In genomic region chr12:96206957-96207356, GRCh38 we compare ENCODE assay signal across 16 cellular contexts. TPM values are rescaled to one million over a fixed set of nuclear protein-coding genes. Genes with fewer than 3 reads are reported as not detected.
DNase-seq lines count a peak whose midpoint lies in the region; ATAC-seq and TF ChIP-seq lines count a peak whose summit lies in the region.
"Had no signal": no experiment of that assay in that cellular context is flagged by ENCODE, and none has a peak within 500 bp of the region (broad histone marks: within the 10 kb centered on the region; RNA-seq: fewer than 3 reads in every experiment).

No MANE protein-coding gene starts in this region.

- no peaks in the 10 kb centered on the region for H3K9me3 Mint-ChIP-seq in activated T-cell treated with anti-CD3 and anti-CD28 coated beads, Interleukin-2, amount 50 U/mL, for 72 hours
- H3K9me3 Mint-ChIP-seq in CD8-positive, alpha-beta memory T cell = no peaks in the 10 kb centered on the region
- peaks cover 1% of the 10 kb centered on the region for H3K9me3 Mint-ChIP-seq in activated naive CD8-positive, alpha-beta T cell treated with anti-CD3 and anti-CD28 coated beads, Interleukin-2, amount 10 ng/mL, durations not matched to agents 7 days and 5 days
- H3K9me3 Mint-ChIP-seq in natural killer cell = no peaks in the 10 kb centered on the region

- H3K27me3 Mint-ChIP-seq in activated T-cell treated with anti-CD3 and anti-CD28 coated beads, Interleukin-2, amount 50 U/mL, for 72 hours (ENCODE audit: low read depth) = no peaks in the 10 kb centered on the region
- no peaks in the 10 kb centered on the region for H3K27me3 Mint-ChIP-seq in CD8-positive, alpha-beta memory T cell
- no peaks in the 10 kb centered on the region for H3K27me3 Mint-ChIP-seq in activated naive CD8-positive, alpha-beta T cell treated with anti-CD3 and anti-CD28 coated beads, Interleukin-2, amount 10 ng/mL, durations not matched to agents 7 days and 5 days
- H3K27me3 Mint-ChIP-seq in natural killer cell (ENCODE audit: low read depth in 2 of 2) = peaks cover 0 to 7% of the 10 kb centered on the region in 2 donors

- no peak overlapping the region for H3K27ac ChIP-seq in CD8-positive, alpha-beta memory T cell (ENCODE audit: low read depth, low read length)
- H3K27ac ChIP-seq: adrenal gland, cardiac muscle cell, lower lobe of right lung, right atrium auricular region had no signal

- H3K36me3 ChIP-seq in CD8-positive, alpha-beta memory T cell (ENCODE audit: insufficient read depth, low read length) = no peaks in the 10 kb centered on the region
- H3K36me3 ChIP-seq: adrenal gland, cardiac muscle cell, lower lobe of right lung, right atrium auricular region had no signal

- CTCF ChIA-PET in CD8-positive, alpha-beta memory T cell (lab: Charles Lee) = interaction anchor here (1.1 to 1.6 kb wide), 3 partner anchors 9 to 138 kb away, joined by 3 to 4 read pairs (median 4); no protein-coding TSS in a partner anchor
- CTCF ChIA-PET in HEK293T (lab: Yijun Ruan, JAX) = no interaction called here

- intact Hi-C loops in natural killer cell (cut with micrococcal nuclease) = no loop called here

- DNase-seq in activated T-cell treated with anti-CD3 and anti-CD28 coated beads, Interleukin-2, amount 50 U/mL, for 72 hours = no peak
- no peak for DNase-seq in activated T-cell treated with anti-CD3 and anti-CD28 coated beads, Interleukin-2, amount 50 U/mL, for 48 hours
- no peak for DNase-seq in CD8-positive, alpha-beta memory T cell
- DNase-seq in activated naive CD8-positive, alpha-beta T cell treated with anti-CD3 and anti-CD28 coated beads, Interleukin-2, amount 10 ng/mL, durations not matched to agents 7 days and 5 days = no peak
- no peak for DNase-seq in natural killer cell
- DNase-seq in NCI-H446 treated with DMSO at 0.1 percent for 48 hours (lab: John Stamatoyannopoulos, UW) = no peak
- no peak for DNase-seq in HEK293T (ENCODE audit: extremely low spot score)
- DNase-seq in SIG-M5 (lab: John Stamatoyannopoulos, UW) = no peak
- DNase-seq: activated CD4-positive, CD25-positive, alpha-beta regulatory T cell; adrenal gland; DMS79; lower lobe of right lung; MM.1S; NCI-H774 had no signal

- ATAC-seq in activated T-cell treated with anti-CD3 and anti-CD28 coated beads, Interleukin-2, amount 50 U/mL, for 72 hours (replicated peaks in 1 of 2) = no peak
- no peak for ATAC-seq in activated naive CD8-positive, alpha-beta T cell treated with anti-CD3 and anti-CD28 coated beads, Interleukin-2, amount 10 ng/mL, durations not matched to agents 7 days and 5 days (ENCODE audit: low read depth)
- ATAC-seq in natural killer cell = peak; percentile 39 to 60 (median 44)
- ATAC-seq: lower lobe of right lung had no signal

- POLR2A ChIA-PET in CD8-positive, alpha-beta memory T cell (lab: Charles Lee) = no interaction called here
- POLR2A ChIA-PET in activated naive CD8-positive, alpha-beta T cell treated with anti-CD3 and anti-CD28 coated beads, Interleukin-2, amount 10 ng/mL, durations not matched to agents 7 days and 5 days (lab: Charles Lee) = no interaction called here
- POLR2A ChIA-PET in HEK293T (lab: Yijun Ruan, JAX) = no interaction called here

- H3K4me1 Mint-ChIP-seq in activated T-cell treated with anti-CD3 and anti-CD28 coated beads, Interleukin-2, amount 50 U/mL, for 72 hours (ENCODE audit: low read depth) = peaks cover 90% of the 10 kb centered on the region
- H3K4me1 Mint-ChIP-seq in CD8-positive, alpha-beta memory T cell = peaks cover 83 to 92% (median 84%) of the 10 kb centered on the region in 3 donors
- peaks cover 59% of the 10 kb centered on the region for H3K4me1 Mint-ChIP-seq in activated naive CD8-positive, alpha-beta T cell treated with anti-CD3 and anti-CD28 coated beads, Interleukin-2, amount 10 ng/mL, durations not matched to agents 7 days and 5 days
- peaks cover 43 to 45% of the 10 kb centered on the region in 2 donors for H3K4me1 Mint-ChIP-seq in natural killer cell

- no peak for TF ChIP-seq CTCF in natural killer cell (IDR thresholded peaks at IDR 0.05)

- H3K9me3 ChIP-seq in CD8-positive, alpha-beta memory T cell (ENCODE audit: low read length) = no peaks in the 10 kb centered on the region
- H3K9me3 ChIP-seq: adrenal gland, lower lobe of right lung, right atrium auricular region had no signal

- H3K4me3 Mint-ChIP-seq in activated T-cell treated with anti-CD3 and anti-CD28 coated beads, Interleukin-2, amount 50 U/mL, for 72 hours = peak overlapping the region; percentile 44 to 81
- peak overlapping the region; percentile 29 to 74 (median 70) for H3K4me3 Mint-ChIP-seq in CD8-positive, alpha-beta memory T cell
- H3K4me3 Mint-ChIP-seq in activated naive CD8-positive, alpha-beta T cell treated with anti-CD3 and anti-CD28 coated beads, Interleukin-2, amount 10 ng/mL, durations not matched to agents 7 days and 5 days = peak overlapping the region; percentile 23
- H3K4me3 Mint-ChIP-seq in natural killer cell = no peak overlapping the region

- H3K36me3 Mint-ChIP-seq in activated T-cell treated with anti-CD3 and anti-CD28 coated beads, Interleukin-2, amount 50 U/mL, for 72 hours (ENCODE audit: insufficient read depth in 2 of 2) = peaks cover 2 to 15% of the 10 kb centered on the region in 2 donors
- H3K36me3 Mint-ChIP-seq in CD8-positive, alpha-beta memory T cell = peaks cover 4 to 9% (median 8%) of the 10 kb centered on the region in 3 donors
- peaks cover 35% of the 10 kb centered on the region for H3K36me3 Mint-ChIP-seq in activated naive CD8-positive, alpha-beta T cell treated with anti-CD3 and anti-CD28 coated beads, Interleukin-2, amount 10 ng/mL, durations not matched to agents 7 days and 5 days
- H3K36me3 Mint-ChIP-seq in natural killer cell = no peaks in the 10 kb centered on the region

- no peaks in the 10 kb centered on the region for H3K27me3 ChIP-seq in CD8-positive, alpha-beta memory T cell (ENCODE audit: insufficient read depth, low read length, poor library complexity, severe bottlenecking)
- H3K27me3 ChIP-seq: adrenal gland, cardiac muscle cell, right atrium auricular region had no signal

- H3K4me3 ChIP-seq in CD8-positive, alpha-beta memory T cell (ENCODE audit: low read length) = no peak overlapping the region
- H3K4me3 ChIP-seq: adrenal gland, cardiac muscle cell, lower lobe of right lung, right atrium auricular region had no signal

- H3K27ac Mint-ChIP-seq in activated T-cell treated with anti-CD3 and anti-CD28 coated beads, Interleukin-2, amount 50 U/mL, for 72 hours = peak overlapping the region; percentile 83
- peak overlapping the region; percentile 27 to 91 (median 78) for H3K27ac Mint-ChIP-seq in CD8-positive, alpha-beta memory T cell
- no peak overlapping the region for H3K27ac Mint-ChIP-seq in activated naive CD8-positive, alpha-beta T cell treated with anti-CD3 and anti-CD28 coated beads, Interleukin-2, amount 10 ng/mL, durations not matched to agents 7 days and 5 days
- H3K27ac Mint-ChIP-seq in natural killer cell = peak overlapping the region in 1 of 2 donors; percentile 21

- H3K4me1 ChIP-seq in CD8-positive, alpha-beta memory T cell (ENCODE audit: insufficient read depth, low read length) = peaks cover 69% of the 10 kb centered on the region

TF ChIP-seq in HEK293T, 16 proteins besides CTCF, POLR2A, EP300 and RAD21:
- TF ChIP-seq PKNOX1 (IDR thresholded peaks at IDR 0.05) (no peak), L3MBTL2 (conservative IDR thresholded peaks at IDR 0.05) (no peak), SP1 (IDR thresholded peaks at IDR 0.05) (no peak), ARNT (IDR thresholded peaks at IDR 0.05) (no peak), CTBP1 (IDR thresholded peaks at IDR 0.05; ENCODE audit: borderline replicate concordance) (no peak), FOXM1 (IDR thresholded peaks at IDR 0.05; ENCODE audit: borderline replicate concordance) (no peak), LEF1 (IDR thresholded peaks at IDR 0.05; ENCODE audit: borderline replicate concordance) (no peak), ZNF384 (IDR thresholded peaks at IDR 0.05) (no peak), ELF4 (IDR thresholded peaks at IDR 0.05) (no peak), SUZ12 (IDR thresholded peaks at IDR 0.05) (no peak), TARDBP (IDR thresholded peaks at IDR 0.05) (no peak), HDGF (IDR thresholded peaks at IDR 0.05; ENCODE audit: borderline replicate concordance) (no peak), NFRKB (IDR thresholded peaks at IDR 0.05) (no peak), FOXK2 (IDR thresholded peaks at IDR 0.05) (no peak), BHLHE40 (IDR thresholded peaks at IDR 0.05; ENCODE audit: borderline replicate concordance) (no peak), FOXA1 (IDR thresholded peaks at IDR 0.05) (no peak)

RNA-seq across cellular contexts. Expression of gene ELK3, which starts 12.8 kb away (rescaled TPM):
- total RNA-seq in activated T-cell treated with anti-CD3 and anti-CD28 coated beads, Interleukin-2, amount 50 U/mL, for 72 hours = 10 to 100 TPM; 31.2 to 34.9 TPM
- total RNA-seq in CD8-positive, alpha-beta memory T cell = 10 to 100 TPM; 24.0 to 28.4 TPM
- polyA plus RNA-seq in CD8-positive, alpha-beta memory T cell = 44.3 TPM
- 10 to 100 TPM; 19.1 to 19.4 TPM for total RNA-seq in activated naive CD8-positive, alpha-beta T cell treated with anti-CD3 and anti-CD28 coated beads, Interleukin-2, amount 10 ng/mL, durations not matched to agents 7 days and 5 days
- 10 to 100 TPM; 17.8 to 28.8 (median 20.9) TPM for total RNA-seq in natural killer cell

Comparison
In these comparisons a context has a peak if more than half of its experiments do, and no peak if none do; other contexts are left out.
1. ATAC-seq: peak in natural killer cell (3 of 3); none in activated T-cell treated with anti-CD3 and anti-CD28 coated beads, Interleukin-2, amount 50 U/mL, for 72 hours (0 of 2) and activated naive CD8-positive, alpha-beta T cell treated with anti-CD3 and anti-CD28 coated beads, Interleukin-2, amount 10 ng/mL, durations not matched to agents 7 days and 5 days (single experiment).